Comparison of ENCODE assay signal across 8 cellular contexts in genomic region chr4:26719954-26720552, GRCh38.
A peak's percentile ranks its signal among the peaks of the same experiment; 100 is the strongest.
DNase-seq lines count a peak whose midpoint lies in the region; ATAC-seq and TF ChIP-seq lines count a peak whose summit lies in the region.

No MANE protein-coding gene starts in this region.

- 15% methylated on average over 1 of the region's 1 CpG for WGBS in hepatocyte (ENCODE audit: low lambda C conversion rate, missing lambda C conversion rate)

- no peaks in the 10 kb centered on the region for H3K4me1 ChIP-seq in hepatocyte (ENCODE audit: insufficient read depth)

- no peaks in the 10 kb centered on the region for H3K27me3 ChIP-seq in AG04450 (ENCODE audit: control insufficient read depth, insufficient read depth, low read length)
- no peaks in the 10 kb centered on the region for H3K27me3 ChIP-seq in hepatocyte

- no peak for ATAC-seq in GM19467 (IDR thresholded peaks at IDR 0.05; ENCODE audit: unreplicated experiment)
- ATAC-seq in HG02610 (IDR thresholded peaks at IDR 0.05; ENCODE audit: unreplicated experiment): no peak

- no peaks in the 10 kb centered on the region for H3K36me3 ChIP-seq in hepatocyte (replicated peaks; ENCODE audit: insufficient read depth, low read depth)

- TF ChIP-seq CTCF in AG04450 (IDR thresholded peaks at IDR 0.05; ENCODE audit: low read depth, low read length): peak; percentile 88
- peak; percentile 68 for TF ChIP-seq CTCF in hepatocyte (IDR thresholded peaks at IDR 0.05; ENCODE audit: poor library complexity)

- no peaks in the 10 kb centered on the region for H3K9me2 ChIP-seq in hepatocyte (replicated peaks; ENCODE audit: insufficient read depth)

- no peak overlapping the region for H2AFZ ChIP-seq in hepatocyte

- no peaks in the 10 kb centered on the region for H3K79me2 ChIP-seq in hepatocyte

- no peak overlapping the region for H3K4me3 ChIP-seq in AG04450 (ENCODE audit: low read depth, low read length)
- no peak overlapping the region for H3K4me3 ChIP-seq in hepatocyte

- DNase-seq in AG04450 (ENCODE audit: low read depth, low spot score) (no peak), H4 (ENCODE audit: low spot score) (peak; percentile 35), SK-N-DZ (ENCODE audit: low spot score) (peak; percentile 2), hepatocyte (ENCODE audit: low spot score) (no peak), cortex of kidney (lab: John Stamatoyannopoulos, UW) (no peak), T-helper 2 cell (no peak)

- CTCF ChIA-PET in AG04450 (lab: Charles Lee): interaction anchor here (0.5 to 5.5 kb wide), 20 partner anchors 10 to 791 kb away, joined by 3 to 62 read pairs (median 4); no protein-coding TSS in a partner anchor

- H3K9me3 ChIP-seq in AG04450 (ENCODE audit: control insufficient read depth, insufficient read depth, low read length) (no peaks in the 10 kb centered on the region), hepatocyte (ENCODE audit: low read depth) (no peaks in the 10 kb centered on the region)

- POLR2A ChIA-PET in AG04450 (lab: Yijun Ruan, JAX): interaction anchor here (0.6 kb wide), 1 partner anchor 266 kb away, joined by 13 read pairs; no protein-coding TSS in a partner anchor

- H3K4me2 ChIP-seq in hepatocyte: no peak overlapping the region

- no peak overlapping the region for H3K27ac ChIP-seq in AG04450 (ENCODE audit: low read depth, low read length)
- H3K27ac ChIP-seq in hepatocyte: no peak overlapping the region

- H4K20me1 ChIP-seq in hepatocyte (ENCODE audit: insufficient read depth, poor library complexity, severe bottlenecking): no peaks in the 10 kb centered on the region

Comparison
In these comparisons a context has a peak if more than half of its experiments do, and no peak if none do; other contexts are left out.
1. DNase-seq: peak in H4 (single experiment) and SK-N-DZ (single experiment); none in AG04450 (single experiment), hepatocyte (single experiment), cortex of kidney (single experiment) and T-helper 2 cell (0 of 5).